In the genomic region with DNA sequence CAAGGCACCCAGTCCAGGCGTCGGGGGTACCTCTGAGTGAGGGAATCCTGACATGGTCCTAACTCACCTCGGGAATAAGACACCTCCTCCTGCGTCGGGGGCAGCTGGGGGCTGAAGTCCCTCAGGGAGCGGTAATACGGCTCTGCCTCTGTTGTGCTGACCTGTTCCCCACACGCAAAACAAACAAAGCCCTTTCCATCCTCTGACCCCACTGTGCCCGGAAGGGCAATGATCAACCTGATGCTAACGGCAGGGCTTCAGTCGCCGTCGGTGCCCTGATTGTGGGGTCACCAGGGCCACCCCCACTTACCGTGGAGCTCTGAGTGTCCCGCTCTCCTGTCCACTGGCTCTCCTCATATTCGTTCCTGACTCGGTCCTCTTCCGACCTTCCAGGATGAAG, we compare ENCODE assay signal across 8 cellular contexts. TPM values are rescaled to one million over a fixed set of nuclear protein-coding genes. Genes with fewer than 3 reads are reported as not detected.
"Had no signal": no experiment of that assay in that cellular context is flagged by ENCODE, and none has a peak within 500 bp of the region (broad histone marks: within the 10 kb centered on the region; RNA-seq: fewer than 3 reads in every experiment).

No MANE protein-coding gene starts in this region.

- FAIRE-seq: HTR-8/SVneo, K562 had no signal

- ATAC-seq: K562 had no signal

- DNase-seq: IMR-90, KBM-7 had no signal

- H3K27ac Mint-ChIP-seq: IgD-negative memory B cell had no signal

- H3K36me3 Mint-ChIP-seq: IgD-negative memory B cell had no signal

- H3K27ac ChIP-seq: HL-60 had no signal

- H3K4me3 Mint-ChIP-seq: IgD-negative memory B cell had no signal

- H3K4me3 ChIP-seq: K562 had no signal

- H3K4me1 Mint-ChIP-seq: IgD-negative memory B cell had no signal

RNA-seq across cellular contexts. Expression of a gene that starts 18.3 kb away (rescaled TPM):
- total RNA-seq: HT-29, HT1080, IMR-90, K562 had no signal
- polyA plus RNA-seq: IgD-negative memory B cell, IMR-90, K562 had no signal

RNA-seq across cellular contexts. Expression of a gene that starts 21.3 kb away (rescaled TPM):
- total RNA-seq: HT-29, HT1080, IMR-90 had no signal
- polyA plus RNA-seq: IgD-negative memory B cell, IMR-90 had no signal

RNA-seq across cellular contexts. Expression of a gene that starts 25.7 kb away (rescaled TPM):
- total RNA-seq: HT-29, HT1080, IMR-90 had no signal
- polyA plus RNA-seq: IgD-negative memory B cell, IMR-90 had no signal

RNA-seq across cellular contexts. Expression of a gene that starts 37.4 kb away (rescaled TPM):
- polyA plus RNA-seq: IgD-negative memory B cell had no signal

RNA-seq across cellular contexts. Expression of a gene that starts 55.6 kb away (rescaled TPM):
- polyA plus RNA-seq: IgD-negative memory B cell had no signal
